ENCODE assay signal across 8 cellular contexts in the genomic region with DNA sequence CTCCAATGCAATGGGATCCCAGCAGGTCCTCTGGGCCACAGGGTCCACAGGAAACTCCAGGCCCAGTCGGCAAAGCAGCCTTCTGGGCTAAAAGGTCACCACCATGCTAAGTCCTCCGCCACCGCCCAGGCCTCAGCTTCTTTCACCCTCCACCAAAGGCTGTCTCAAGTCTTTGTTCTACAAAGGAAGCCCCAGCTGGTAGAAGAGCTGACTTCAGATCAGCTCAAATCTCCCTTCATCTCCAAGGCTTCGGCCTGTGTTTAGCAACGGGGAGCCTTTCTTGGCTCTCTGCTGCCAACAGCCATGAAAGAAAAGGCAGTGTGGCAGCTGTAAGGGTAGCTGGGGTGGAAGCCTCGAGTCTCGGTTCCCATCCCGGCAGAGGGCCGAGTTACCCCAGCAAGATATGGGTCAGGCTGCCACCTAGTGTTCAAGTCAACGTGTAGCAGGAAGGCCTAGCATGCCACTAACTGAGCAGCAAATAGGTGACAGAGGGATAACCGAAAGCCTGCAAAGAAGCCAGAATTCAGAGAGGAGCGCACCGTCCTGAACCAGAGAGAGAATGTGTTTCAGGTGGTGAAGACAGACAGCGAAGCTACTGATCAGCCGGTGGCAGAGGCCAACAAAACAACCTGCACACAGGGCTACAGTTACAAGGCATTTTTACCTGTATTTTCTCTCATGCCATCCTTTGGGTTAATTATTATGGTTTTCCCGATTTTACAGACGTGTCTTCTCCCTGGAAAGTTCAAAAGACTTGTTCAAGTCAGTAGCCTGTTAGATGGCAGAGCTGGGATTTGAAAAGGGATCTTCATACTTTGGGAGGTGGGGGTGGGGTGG. TPM values are rescaled to one million over a fixed set of nuclear protein-coding genes. Genes with fewer than 3 reads are reported as not detected.
DNase-seq lines count a peak whose midpoint lies in the region; ATAC-seq, FAIRE-seq and TF ChIP-seq lines count a peak whose summit lies in the region.

No MANE protein-coding gene starts in this region.

- H2AFZ ChIP-seq in PC-3 (ENCODE audit: low read length) (peak overlapping the region; percentile 50), osteoblast (ENCODE audit: low read length) (peak overlapping the region; percentile 78)

- no peak overlapping the region for H3K9ac ChIP-seq in PC-3 (ENCODE audit: low read length)

- H3K4me3 ChIP-seq in PC-3 (ENCODE audit: low read length) (no peak overlapping the region), fibroblast of mammary gland (ENCODE audit: control insufficient read depth, low read depth, low read length) (no peak overlapping the region), osteoblast (ENCODE audit: insufficient read depth, low read length) (no peak overlapping the region), thyroid gland (replicated peaks in 1 of 3) (no peak overlapping the region)

- H3K36me3 ChIP-seq in PC-3 (ENCODE audit: low read depth, low read length) (no peaks in the 10 kb centered on the region), osteoblast (ENCODE audit: insufficient read depth, low read length) (no peaks in the 10 kb centered on the region), thyroid gland (no peaks in the 10 kb centered on the region)

- no peak for DNase-seq in D721Med (ENCODE audit: insufficient read length, low spot score)
- DNase-seq in HPDE6-E6E7 (ENCODE audit: extremely low spot score): peak; percentile 93
- DNase-seq in PC-3: peak; percentile 82
- DNase-seq in activated T-cell treated with anti-CD3 and anti-CD28 coated beads for 48 hours (ENCODE audit: low read depth): peak; percentile 50
- peak; percentile 72 for DNase-seq in fibroblast of mammary gland (ENCODE audit: low read depth)
- peak; percentile 86 for DNase-seq in osteoblast (ENCODE audit: insufficient read length, low spot score, missing footprints)
- peak; percentile 68 to 73 for DNase-seq in thyroid gland

- ATAC-seq in GM19468 (IDR thresholded peaks at IDR 0.05; ENCODE audit: extremely low read depth, unreplicated experiment) (peak; percentile 70), PC-3 (peak; percentile 97)

- H3K4me2 ChIP-seq in PC-3 (ENCODE audit: low read length): no peak overlapping the region
- H3K4me2 ChIP-seq in osteoblast (ENCODE audit: insufficient read depth, low read length): no peak overlapping the region

- no peaks in the 10 kb centered on the region for H3F3A ChIP-seq in PC-3 (ENCODE audit: low read length, unreplicated experiment)

- H3K9me3 ChIP-seq in PC-3 (ENCODE audit: low read length): no peaks in the 10 kb centered on the region
- H3K9me3 ChIP-seq in osteoblast (ENCODE audit: low read depth, low read length): no peaks in the 10 kb centered on the region
- H3K9me3 ChIP-seq in thyroid gland: no peaks in the 10 kb centered on the region

- POLR2A ChIA-PET in PC-3 (lab: Charles Lee; ENCODE audit: unreplicated experiment): interaction anchor here (0.6 to 0.7 kb wide), 2 partner anchors 214 to 1037 kb away, joined by 3 read pairs; no protein-coding TSS in a partner anchor

- BruUV-seq in PC-3 (replicated peaks; lab: Mats Ljungman, UMichigan): no TSS peak

- TF ChIP-seq POLR2A in thyroid gland (IDR thresholded peaks at IDR 0.05): no peak

- H3K4me1 ChIP-seq in PC-3 (ENCODE audit: insufficient read depth, low read length) (peaks cover 6% of the 10 kb centered on the region), osteoblast (ENCODE audit: insufficient read depth, low read length) (peaks cover 4% of the 10 kb centered on the region), thyroid gland (no peaks in the 10 kb centered on the region)

- H3K27ac ChIP-seq in PC-3 (ENCODE audit: low read length) (no peak overlapping the region), osteoblast (ENCODE audit: low read depth, low read length) (no peak overlapping the region), thyroid gland (no peak overlapping the region)

- peak; percentile 98 for TF ChIP-seq CTCF in D721Med (IDR thresholded peaks at IDR 0.05; ENCODE audit: insufficient read depth, missing control alignments)
- TF ChIP-seq CTCF in PC-3 (conservative IDR thresholded peaks at IDR 0.05; ENCODE audit: low read depth, low read length): peak; percentile 94
- TF ChIP-seq CTCF in fibroblast of mammary gland (conservative IDR thresholded peaks at IDR 0.05; ENCODE audit: control insufficient read depth, insufficient read depth, low read depth, low read length): peak; percentile 87
- TF ChIP-seq CTCF in osteoblast (IDR thresholded peaks at IDR 0.05; ENCODE audit: extremely low read depth, low read depth, low read length): peak; percentile 92
- TF ChIP-seq CTCF in thyroid gland (IDR thresholded peaks at IDR 0.05): peak; percentile 35 to 83 (median 74)

- CTCF ChIA-PET in PC-3 (lab: Charles Lee): interaction anchor here (0.7 to 3.3 kb wide), 3 partner anchors 10 to 42 kb away, joined by 3 to 19 read pairs (median 17); no protein-coding TSS in a partner anchor

- no peaks in the 10 kb centered on the region for H4K20me1 ChIP-seq in PC-3 (ENCODE audit: low read length)
- no peaks in the 10 kb centered on the region for H4K20me1 ChIP-seq in osteoblast (ENCODE audit: insufficient read depth, low read length)

- intact Hi-C loops in PC-3 (cut with micrococcal nuclease) (loop anchor here (1.0 to 5.0 kb wide), 5 partner anchors 42 to 389 kb away; no protein-coding TSS in a partner anchor), thyroid gland (cut with DNase I) (loop anchor here (5.0 kb wide), 1 partner anchor 249 kb away; no protein-coding TSS in a partner anchor)

- no peak for FAIRE-seq in D721Med (lab: Jason Lieb, UNC)

- H3K9me2 ChIP-seq in PC-3 (replicated peaks; ENCODE audit: low read length): no peaks in the 10 kb centered on the region

- H3K27me3 ChIP-seq in PC-3 (ENCODE audit: low read length): peaks cover 25% of the 10 kb centered on the region
- peaks cover 5% of the 10 kb centered on the region for H3K27me3 ChIP-seq in osteoblast (ENCODE audit: insufficient read depth, low read length)
- no peaks in the 10 kb centered on the region for H3K27me3 ChIP-seq in thyroid gland

- H3K79me2 ChIP-seq in PC-3 (ENCODE audit: low read length) (no peaks in the 10 kb centered on the region), osteoblast (ENCODE audit: insufficient read depth, low read length) (no peaks in the 10 kb centered on the region)

- WGBS in thyroid gland, 2 donors: 31 to 33% methylated on average over 17 of the region's 17 CpGs

RNA-seq across cellular contexts. Expression of gene CRNN, which starts 26.8 kb away (rescaled TPM):
- total RNA-seq in PC-3 (2014; rRNA removed) (not detected in 2 replicates), osteoblast (not detected in 2 replicates), thyroid gland (not detected)
